Comparison of ENCODE assay signal across 1 cellular context in genomic region chr1:57835620-57836019, GRCh38.
TF ChIP-seq lines count a peak whose summit lies in the region.

No MANE protein-coding gene starts in this region.

TF ChIP-seq in GM23338, 12 proteins besides CTCF, POLR2A, EP300 and RAD21 (continued from another document):
- TF ChIP-seq CREB1 (CRISPR knock-in tag; IDR thresholded peaks at IDR 0.05; ENCODE audit: low read depth) (no peak), NANOG (IDR thresholded peaks at IDR 0.05; ENCODE audit: borderline replicate concordance) (no peak), JUNB (IDR thresholded peaks at IDR 0.05; ENCODE audit: unreplicated experiment) (no peak)
TF ChIP-seq in GM23338: peak in this region for 0.
